ENCODE assay signal across 8 cellular contexts in the genomic region with DNA sequence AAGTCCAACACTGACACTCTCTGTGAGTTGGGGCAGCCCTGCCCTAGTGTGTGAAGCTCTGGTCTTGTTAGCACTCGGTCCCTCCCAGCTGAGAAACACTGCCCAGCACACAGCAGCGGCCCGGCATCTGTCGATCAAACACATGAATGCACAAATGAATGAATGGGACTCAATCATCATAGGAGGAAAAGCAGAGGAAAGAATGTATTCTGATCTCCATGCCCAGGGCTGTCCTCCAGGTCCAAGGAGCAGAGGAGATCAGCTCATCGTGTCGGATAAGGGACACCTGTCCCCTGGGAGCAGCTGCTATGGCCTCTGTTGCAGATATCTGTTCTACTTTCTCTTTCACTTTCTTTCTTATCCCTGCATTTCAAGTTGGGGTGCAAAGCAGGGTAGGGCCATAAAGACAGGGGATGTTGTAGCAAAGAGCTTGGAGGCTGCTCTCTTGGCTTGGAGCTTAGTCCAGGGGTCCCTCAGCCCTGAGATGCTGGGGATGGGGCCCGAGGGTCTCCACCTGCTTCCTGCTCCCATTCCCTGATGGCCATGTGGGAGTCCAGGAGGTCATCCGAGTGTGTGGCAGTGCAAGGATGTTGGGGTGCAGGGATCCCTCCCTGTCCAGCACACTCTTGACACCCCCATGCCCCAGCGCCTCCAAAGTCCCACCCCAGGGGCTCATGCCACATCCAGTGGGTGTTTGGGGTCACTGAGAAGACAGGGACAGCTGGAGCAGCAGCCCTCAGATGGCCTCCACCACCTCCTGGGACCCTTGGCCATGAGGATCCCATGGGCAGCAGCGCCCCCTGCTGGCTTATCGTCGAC.
DNase-seq lines count a peak whose midpoint lies in the region; ATAC-seq lines count a peak whose summit lies in the region.

No MANE protein-coding gene starts in this region.

- H3K4me2 ChIP-seq in trophoblast cell (ENCODE audit: low read length): no peak overlapping the region

- H2BK12ac ChIP-seq in trophoblast cell (ENCODE audit: low read length): peak overlapping the region; percentile 12

- H3K27me3 ChIP-seq in trophoblast cell (ENCODE audit: insufficient read depth, low read length): no peaks in the 10 kb centered on the region

- H4K91ac ChIP-seq in trophoblast cell (ENCODE audit: low read depth, low read length): no peak overlapping the region

- peak overlapping the region; percentile 5 for H4K12ac ChIP-seq in trophoblast cell (ENCODE audit: low read depth, low read length)

- H3K4ac ChIP-seq in trophoblast cell (ENCODE audit: low read depth, low read length): no peak overlapping the region

- WGBS in trophoblast cell (ENCODE audit: extremely low coverage, insufficient coverage, insufficient read length): no CpG with 5 or more reads among the region's 12 CpGs

- peaks cover 8% of the 10 kb centered on the region for H3K79me1 ChIP-seq in trophoblast cell (ENCODE audit: low read length)

- DNase-seq in activated CD4-positive, CD25-positive, alpha-beta regulatory T cell treated with anti-CD3 and anti-CD28 coated beads, Interleukin-2, amount 50 U/mL, for 72 hours: peak; percentile 61
- peak; percentile 43 for DNase-seq in T-helper 9 cell
- DNase-seq in effector CD8-positive, alpha-beta T cell (lab: John Stamatoyannopoulos, UW): peak; percentile 37
- DNase-seq in trophoblast cell: peak in 1 of 2 donors; percentile 45
- DNase-seq in T-helper 2 cell treated with Interferon-gamma antibody and Interleukin-4, amounts not matched to agents 5 μg/mL and 100 μg/mL, for 36 hours (ENCODE audit: low spot score): no peak

- no peaks in the 10 kb centered on the region for H3K79me2 ChIP-seq in trophoblast cell (ENCODE audit: control insufficient read depth, insufficient read depth, low read length, poor library complexity)

- no peak overlapping the region for H3K14ac ChIP-seq in trophoblast cell (ENCODE audit: low read length)

- no peak overlapping the region for H3K27ac Mint-ChIP-seq in T-helper 2 cell treated with Interferon-gamma antibody and Interleukin-4, amounts not matched to agents 5 μg/mL and 100 μg/mL, for 36 hours

- no peak overlapping the region for H3K18ac ChIP-seq in trophoblast cell (ENCODE audit: low read length)

- no peak overlapping the region for H3K4me3 Mint-ChIP-seq in T-helper 2 cell treated with Interferon-gamma antibody and Interleukin-4, amounts not matched to agents 5 μg/mL and 100 μg/mL, for 36 hours

- no peaks in the 10 kb centered on the region for H3K9me3 ChIP-seq in trophoblast cell (ENCODE audit: insufficient read depth, low read depth, low read length)

- no peak for ATAC-seq in activated CD4-positive, CD25-positive, alpha-beta regulatory T cell treated with anti-CD3 and anti-CD28 coated beads, Interleukin-2, amount 50 U/mL, for 24 hours
- ATAC-seq in HG03025 (IDR thresholded peaks at IDR 0.05; ENCODE audit: low FRiP score, unreplicated experiment) (no peak), HG02588 (IDR thresholded peaks at IDR 0.05; ENCODE audit: unreplicated experiment) (no peak)

- H3K9me3 Mint-ChIP-seq in T-helper 2 cell treated with Interferon-gamma antibody and Interleukin-4, amounts not matched to agents 5 μg/mL and 100 μg/mL, for 36 hours: no peaks in the 10 kb centered on the region

- peak overlapping the region; percentile 40 for H2AK5ac ChIP-seq in trophoblast cell (ENCODE audit: low read length)

- H3K36me3 ChIP-seq in trophoblast cell (ENCODE audit: control insufficient read depth in 1 of 2, insufficient read depth in 2 of 2, low read length in 2 of 2): no peaks in the 10 kb centered on the region

- H3K4me3 ChIP-seq in trophoblast cell (ENCODE audit: low read depth, low read length): no peak overlapping the region

- no peak overlapping the region for H3K27ac ChIP-seq in trophoblast cell (ENCODE audit: low read depth, low read length)

- H3K4me1 Mint-ChIP-seq in T-helper 2 cell treated with Interferon-gamma antibody and Interleukin-4, amounts not matched to agents 5 μg/mL and 100 μg/mL, for 36 hours (ENCODE audit: low read depth): peaks cover 18% of the 10 kb centered on the region

- H3K9ac ChIP-seq in trophoblast cell (ENCODE audit: low read length): no peak overlapping the region

- no peaks in the 10 kb centered on the region for H3K27me3 Mint-ChIP-seq in T-helper 2 cell treated with Interferon-gamma antibody and Interleukin-4, amounts not matched to agents 5 μg/mL and 100 μg/mL, for 36 hours (ENCODE audit: low read depth)

- no peak overlapping the region for H2AFZ ChIP-seq in trophoblast cell (ENCODE audit: insufficient read depth, low read length, poor library complexity)

- peak overlapping the region; percentile 15 for H2BK120ac ChIP-seq in trophoblast cell (ENCODE audit: insufficient read depth, low read length, poor library complexity)

- H3K4me1 ChIP-seq in trophoblast cell (ENCODE audit: control insufficient read depth in 1 of 2, insufficient read depth in 2 of 2, low read length in 2 of 2): peaks cover 0 to 4% of the 10 kb centered on the region in 2 experiments

- no peak overlapping the region for H2BK5ac ChIP-seq in trophoblast cell (ENCODE audit: low read depth, low read length, poor library complexity)

- no peak overlapping the region for H4K8ac ChIP-seq in trophoblast cell (ENCODE audit: low read depth, low read length)

- no peaks in the 10 kb centered on the region for H3K36me3 Mint-ChIP-seq in T-helper 2 cell treated with Interferon-gamma antibody and Interleukin-4, amounts not matched to agents 5 μg/mL and 100 μg/mL, for 36 hours (ENCODE audit: low read depth)

- no peak overlapping the region for H3K23ac ChIP-seq in trophoblast cell (ENCODE audit: low read length)
